Comparison of ENCODE assay signal across 8 cellular contexts in the genomic region with DNA sequence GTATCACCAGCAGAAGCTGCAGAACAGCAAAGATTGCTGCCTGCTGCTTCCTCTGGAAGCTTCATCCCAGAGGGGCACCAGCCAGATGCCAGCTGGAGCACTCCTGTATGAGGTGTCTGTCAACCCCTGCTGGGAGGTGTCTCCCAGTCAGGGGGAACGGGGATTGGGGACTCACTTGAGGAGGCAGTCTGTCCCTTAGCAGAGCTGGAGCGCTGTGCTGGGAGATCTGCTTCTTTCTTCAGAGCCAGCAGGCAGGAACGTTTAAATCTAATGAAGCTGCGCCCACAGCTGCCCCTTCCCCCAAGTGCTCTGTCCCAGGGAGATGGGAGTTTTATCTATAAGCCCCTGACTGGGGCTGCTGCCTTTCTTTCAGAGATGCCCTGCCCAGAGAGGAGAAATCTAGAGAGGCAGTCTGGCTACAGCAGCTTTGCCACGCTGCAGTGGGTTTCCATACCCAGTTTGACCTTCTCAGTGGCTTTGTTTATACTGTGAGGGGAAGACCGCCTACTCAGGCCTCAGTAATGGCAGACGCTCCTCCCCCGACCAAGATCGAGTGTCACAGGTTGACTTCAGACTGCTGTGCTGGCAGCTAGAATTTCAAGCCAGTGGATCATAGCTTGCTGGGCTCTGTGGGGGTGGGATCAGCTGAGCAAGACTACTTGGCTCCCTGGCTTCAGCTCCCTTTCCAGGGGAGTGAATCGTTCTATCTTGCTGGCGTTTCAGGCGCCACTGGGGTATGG.
DNase-seq lines count a peak whose midpoint lies in the region; ATAC-seq and TF ChIP-seq lines count a peak whose summit lies in the region.
"Not testable (repeated sequence)": the region's sequence is repeated elsewhere in the genome, so short reads cannot be mapped to it uniquely, and the experiment has no call there.

No MANE protein-coding gene starts in this region.

- H3K9me3 ChIP-seq in H9 (ENCODE audit: control insufficient read depth, low read depth, low read length); WERI-Rb-1 (ENCODE audit: severe bottlenecking); upper lobe of right lung: not testable (repeated sequence)

- not testable (repeated sequence) for H3K27me3 Mint-ChIP-seq in H9 (ENCODE audit: low read depth); neural crest cell (ENCODE audit: low read depth)

- not testable (repeated sequence) for H3K4ac ChIP-seq in H9 (ENCODE audit: low read depth, low read length)

- peak; percentile 91 for DNase-seq in H9
- DNase-seq in NCI-H1092 (lab: John Stamatoyannopoulos, UW) = peak; percentile 2
- peak; percentile 76 for DNase-seq in NCI-H69 (lab: John Stamatoyannopoulos, UW)
- peak; percentile 53 for DNase-seq in WERI-Rb-1
- DNase-seq in cardiac septum (ENCODE audit: low spot score) = peak; percentile 44
- peak; percentile 38 for DNase-seq in kidney epithelial cell (ENCODE audit: low read depth)
- peak; percentile 1 for DNase-seq in neural crest cell (ENCODE audit: low read depth, low spot score)
- DNase-seq in upper lobe of right lung = peak; percentile 28

- not testable (repeated sequence) for H3K4me3 ChIP-seq in WERI-Rb-1 (ENCODE audit: low read depth, low read length); kidney epithelial cell (ENCODE audit: low read depth, low read length); upper lobe of right lung

- peak overlapping the region in 1 of 2 experiments; percentile 27; a peak in 1 of 5 replicates for H3K4me3 Mint-ChIP-seq in H9
- H3K4me3 Mint-ChIP-seq in neural crest cell = not testable (repeated sequence)

- not testable (repeated sequence) for H3K14ac ChIP-seq in H9 (ENCODE audit: insufficient read depth, low read length)

- H3K9me3 Mint-ChIP-seq in H9, neural crest cell: not testable (repeated sequence)

- not testable (repeated sequence) for H3K23me2 ChIP-seq in H9 (ENCODE audit: insufficient read length, low read depth, low read length, poor library complexity, severe bottlenecking)

- TF ChIP-seq CTCF in H9 (conservative IDR thresholded peaks at IDR 0.05); WERI-Rb-1 (IDR thresholded peaks at IDR 0.05; ENCODE audit: low read depth, low read length); kidney epithelial cell (IDR thresholded peaks at IDR 0.05; ENCODE audit: insufficient read depth, low read length, poor library complexity, severe bottlenecking); neural crest cell (conservative IDR thresholded peaks at IDR 0.05); upper lobe of right lung (IDR thresholded peaks at IDR 0.05): not testable (repeated sequence)

- not testable (repeated sequence) for H2AK5ac ChIP-seq in H9 (ENCODE audit: insufficient read length, low read length)

- peak overlapping the region; percentile 53 to 95 (median 89); a peak in 5 of 7 replicates for H3K27ac Mint-ChIP-seq in H9
- peak overlapping the region; percentile 53 for H3K27ac Mint-ChIP-seq in neural crest cell (ENCODE audit: unreplicated experiment)

- H3K56ac ChIP-seq in H9 (ENCODE audit: insufficient read length, low read depth, low read length) = not testable (repeated sequence)

- H3K79me1 ChIP-seq in H9 (ENCODE audit: insufficient read depth, low read depth, low read length, poor library complexity, severe bottlenecking) = not testable (repeated sequence)

- H2AFZ ChIP-seq in H9 (ENCODE audit: low read length) = peak overlapping the region; percentile 59

- not testable (repeated sequence) for H3K9ac ChIP-seq in H9 (ENCODE audit: extremely low read depth, insufficient read length, low read length)

- H4K20me1 ChIP-seq in H9 (ENCODE audit: control insufficient read depth, insufficient read depth, insufficient read length) = not testable (repeated sequence)

- not testable (repeated sequence) for H3K4me2 ChIP-seq in H9 (ENCODE audit: insufficient read depth, insufficient read length, low read length)

- not testable (repeated sequence) for H2BK15ac ChIP-seq in H9 (ENCODE audit: low read depth, low read length)

- not testable (repeated sequence) for H2BK120ac ChIP-seq in H9 (ENCODE audit: low read depth, low read length, poor library complexity, severe bottlenecking)

- peaks cover 15 to 16% of the 10 kb centered on the region in 2 experiments for H3K4me1 Mint-ChIP-seq in H9
- H3K4me1 Mint-ChIP-seq in neural crest cell = not testable (repeated sequence)

- not testable (repeated sequence) for H2BK5ac ChIP-seq in H9 (ENCODE audit: insufficient read length, low read length)

- H3K36me3 Mint-ChIP-seq in H9 (ENCODE audit: insufficient read depth in 1 of 3, low read depth in 3 of 3); neural crest cell (ENCODE audit: low read depth): not testable (repeated sequence)

- not testable (repeated sequence) for H3K27me3 ChIP-seq in H9 (ENCODE audit: insufficient read depth, low read length); WERI-Rb-1 (ENCODE audit: insufficient read depth, low read depth, severe bottlenecking); kidney epithelial cell (ENCODE audit: control insufficient read depth, insufficient read depth, low read length); upper lobe of right lung

- not testable (repeated sequence) for H2BK20ac ChIP-seq in H9 (ENCODE audit: low read depth, low read length, poor library complexity, severe bottlenecking)

- H3K36me3 ChIP-seq in WERI-Rb-1; kidney epithelial cell (ENCODE audit: control insufficient read depth, insufficient read depth, low read length); upper lobe of right lung: not testable (repeated sequence)

- not testable (repeated sequence) for H3K18ac ChIP-seq in H9 (ENCODE audit: insufficient read length, low read depth, low read length)

- WGBS in H9 (ENCODE audit: extremely low coverage, insufficient read length, low lambda C conversion rate) = no CpG with 5 or more reads among the region's 12 CpGs

- not testable (repeated sequence) for H4K8ac ChIP-seq in H9 (replicated peaks; ENCODE audit: insufficient read length, low read depth, low read length)

- H3K79me2 ChIP-seq in H9 (ENCODE audit: insufficient read depth, low read length) = not testable (repeated sequence)

- H3K23ac ChIP-seq in H9 (ENCODE audit: insufficient read length, low read depth, low read length) = not testable (repeated sequence)

- H4K5ac ChIP-seq in H9 (ENCODE audit: insufficient read length, low read depth, low read length) = not testable (repeated sequence)

- not testable (repeated sequence) for H2BK12ac ChIP-seq in H9 (ENCODE audit: insufficient read length, low read depth, low read length)

- not testable (repeated sequence) for H4K91ac ChIP-seq in H9 (ENCODE audit: insufficient read length, low read depth, low read length)

- not testable (repeated sequence) for ATAC-seq in upper lobe of right lung

- H3K27ac ChIP-seq in H9 (ENCODE audit: insufficient read length, low read depth, low read length); WERI-Rb-1; upper lobe of right lung: not testable (repeated sequence)

- intact Hi-C loops in cardiac septum (cut with DNase I); upper lobe of right lung (cut with DNase I): not testable (repeated sequence)

- not testable (repeated sequence) for H3K4me1 ChIP-seq in H9 (ENCODE audit: insufficient read depth, low read length); upper lobe of right lung

- H3T11ph ChIP-seq in H9 (ENCODE audit: low read length) = not testable (repeated sequence)

Comparison
In these comparisons a context has a peak if more than half of its experiments do, and no peak if none do; other contexts are left out.
1. DNase-seq: peak in every context shown above with its lines; median percentile 91 in H9; 76 in NCI-H69; 53 in WERI-Rb-1; 44 in cardiac septum; 38 in kidney epithelial cell; 28 in upper lobe of right lung; 2 in NCI-H1092; 1 in neural crest cell.